16 cellular contexts compared by ENCODE assay signal in the genomic region with DNA sequence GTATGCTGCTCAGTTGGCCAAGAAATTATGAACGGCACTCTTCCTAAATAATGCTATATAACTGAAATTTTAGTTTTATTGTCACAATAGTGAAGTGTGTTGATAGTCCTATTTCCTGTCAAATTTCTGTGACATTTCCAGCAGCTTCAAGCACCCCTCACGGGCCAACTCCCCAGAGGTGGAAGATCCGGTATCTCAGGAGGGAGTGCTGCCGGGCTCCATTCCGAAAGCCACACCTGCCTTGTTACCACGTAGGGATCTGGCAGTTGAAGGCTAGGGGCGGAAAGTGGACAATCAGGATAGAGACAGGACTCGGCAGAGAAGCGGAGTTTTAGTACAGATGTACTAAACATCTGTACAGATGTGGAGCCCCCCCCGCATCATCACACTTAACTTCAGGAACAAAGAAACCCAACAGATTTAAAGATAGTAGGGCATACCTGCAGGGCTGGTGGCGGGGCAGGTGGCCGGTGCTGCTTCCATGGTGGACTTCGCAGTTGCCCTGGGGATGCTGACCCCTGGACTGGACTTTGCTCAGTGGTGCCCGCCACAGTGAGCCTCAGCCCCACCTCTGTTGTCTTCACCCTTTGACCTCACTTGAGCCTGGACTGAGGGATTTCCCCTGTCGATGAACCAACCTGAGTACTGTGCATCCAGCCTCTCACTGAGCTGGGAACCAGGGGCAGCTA. TPM values are rescaled to one million over a fixed set of nuclear protein-coding genes. Genes with fewer than 3 reads are reported as not detected.
DNase-seq lines count a peak whose midpoint lies in the region; ATAC-seq and TF ChIP-seq lines count a peak whose summit lies in the region.
"Had no signal": no experiment of that assay in that cellular context is flagged by ENCODE, and none has a peak within 500 bp of the region (broad histone marks: within the 10 kb centered on the region; RNA-seq: fewer than 3 reads in every experiment).

No MANE protein-coding gene starts in this region.

- no peak overlapping the region for H2AFZ ChIP-seq in neural cell (ENCODE audit: low read depth, low read length)

- H3K36me3 Mint-ChIP-seq in HFFc6 (ENCODE audit: low read depth) = peaks cover 10% of the 10 kb centered on the region; the same call in 1 of the 2 replicates
- no peaks in the 10 kb centered on the region for H3K36me3 Mint-ChIP-seq in activated T-cell treated with anti-CD3 and anti-CD28 coated beads, Interleukin-2, amount 50 U/mL, for 72 hours (ENCODE audit: insufficient read depth in 2 of 2)
- no peaks in the 10 kb centered on the region for H3K36me3 Mint-ChIP-seq in activated naive CD4-positive, alpha-beta T cell treated with anti-CD3 and anti-CD28 coated beads for 36 hours (ENCODE audit: low read depth)

- H3K4me2 ChIP-seq in neural cell (ENCODE audit: low read length) = no peak overlapping the region

- H3K4me3 ChIP-seq in AG04450 (ENCODE audit: low read depth, low read length) = no peak overlapping the region
- H3K4me3 ChIP-seq in neural cell (ENCODE audit: low read length) = peak overlapping the region; percentile 8
- H3K4me3 ChIP-seq: tibial nerve had no signal

- H4K20me1 ChIP-seq in neural cell (ENCODE audit: insufficient read depth) = peaks cover 8% of the 10 kb centered on the region

- no peaks in the 10 kb centered on the region for H3K9me2 ChIP-seq in neural cell (ENCODE audit: insufficient read depth, low read length)

- H3K9me3 ChIP-seq in AG04450 (ENCODE audit: control insufficient read depth, insufficient read depth, low read length) = no peaks in the 10 kb centered on the region
- no peaks in the 10 kb centered on the region for H3K9me3 ChIP-seq in neural cell (ENCODE audit: low read length)
- H3K9me3 ChIP-seq: Caco-2, tibial nerve had no signal

- H3K9ac ChIP-seq in neural cell (ENCODE audit: low read length) = peak overlapping the region; percentile 44

- TF ChIP-seq CTCF in AG04450 (IDR thresholded peaks at IDR 0.05; ENCODE audit: low read depth, low read length) (no peak), HFFc6 (IDR thresholded peaks at IDR 0.05) (no peak), neural cell (IDR thresholded peaks at IDR 0.05; ENCODE audit: poor library complexity, severe bottlenecking) (no peak), GM13976 (IDR thresholded peaks at IDR 0.05; ENCODE audit: borderline replicate concordance, control extremely low read depth, extremely low read depth, insufficient read depth, missing control alignments) (no peak)

- no peak for ATAC-seq in activated T-cell treated with anti-CD3 and anti-CD28 coated beads, Interleukin-2, amount 50 U/mL, for 72 hours (replicated peaks in 1 of 2)

- H3K27me3 ChIP-seq in AG04450 (ENCODE audit: control insufficient read depth, insufficient read depth, low read length) (no peaks in the 10 kb centered on the region), neural cell (ENCODE audit: insufficient read depth, low read depth, low read length) (no peaks in the 10 kb centered on the region)
- H3K27me3 ChIP-seq: tibial nerve had no signal

- POLR2A ChIA-PET in AG04450 (lab: Yijun Ruan, JAX) = no interaction called here

- TF ChIP-seq RAD21 in neural cell (conservative IDR thresholded peaks at IDR 0.05) = no peak

- peaks cover 76% of the 10 kb centered on the region for H3K4me1 Mint-ChIP-seq in HFFc6 (ENCODE audit: low read depth)
- H3K4me1 Mint-ChIP-seq in activated T-cell treated with anti-CD3 and anti-CD28 coated beads, Interleukin-2, amount 50 U/mL, for 72 hours (ENCODE audit: low read depth) = no peaks in the 10 kb centered on the region
- H3K4me1 Mint-ChIP-seq in activated naive CD4-positive, alpha-beta T cell treated with anti-CD3 and anti-CD28 coated beads for 36 hours (ENCODE audit: low read depth) = no peaks in the 10 kb centered on the region

- H3K9me3 Mint-ChIP-seq in HFFc6 = no peaks in the 10 kb centered on the region
- H3K9me3 Mint-ChIP-seq in activated T-cell treated with anti-CD3 and anti-CD28 coated beads, Interleukin-2, amount 50 U/mL, for 72 hours = no peaks in the 10 kb centered on the region
- no peaks in the 10 kb centered on the region for H3K9me3 Mint-ChIP-seq in activated naive CD4-positive, alpha-beta T cell treated with anti-CD3 and anti-CD28 coated beads for 36 hours
- H3K9me3 Mint-ChIP-seq: neural crest cell had no signal

- no peak overlapping the region for H3K4me3 Mint-ChIP-seq in HFFc6
- no peak overlapping the region for H3K4me3 Mint-ChIP-seq in activated T-cell treated with anti-CD3 and anti-CD28 coated beads, Interleukin-2, amount 50 U/mL, for 72 hours
- H3K4me3 Mint-ChIP-seq in activated naive CD4-positive, alpha-beta T cell treated with anti-CD3 and anti-CD28 coated beads for 36 hours = no peak overlapping the region
- H3K4me3 Mint-ChIP-seq: neural crest cell had no signal

- CTCF ChIA-PET in AG04450 (lab: Charles Lee) = no interaction called here
- CTCF ChIA-PET in activated naive CD4-positive, alpha-beta T cell treated with anti-CD3 and anti-CD28 coated beads for 36 hours (lab: Charles Lee) = no interaction called here

- no peaks in the 10 kb centered on the region for H3F3A ChIP-seq in neural cell (ENCODE audit: insufficient read depth, low read length, poor library complexity, severe bottlenecking)

- H3K27me3 Mint-ChIP-seq in HFFc6 (ENCODE audit: insufficient read depth) = no peaks in the 10 kb centered on the region; the same call in none of the 2 replicates
- H3K27me3 Mint-ChIP-seq in activated T-cell treated with anti-CD3 and anti-CD28 coated beads, Interleukin-2, amount 50 U/mL, for 72 hours (ENCODE audit: low read depth) = peaks cover 46% of the 10 kb centered on the region
- H3K27me3 Mint-ChIP-seq in activated naive CD4-positive, alpha-beta T cell treated with anti-CD3 and anti-CD28 coated beads for 36 hours (ENCODE audit: low read depth) = peaks cover 15% of the 10 kb centered on the region

- intact Hi-C loops in activated naive CD4-positive, alpha-beta T cell treated with anti-CD3 and anti-CD28 coated beads for 36 hours (cut with micrococcal nuclease) = no loop called here

- H3K36me3 ChIP-seq in neural cell (ENCODE audit: insufficient read depth, low read length) = no peaks in the 10 kb centered on the region
- H3K36me3 ChIP-seq: tibial nerve had no signal

- in situ Hi-C loops in GM13976 (cut with MboI; ENCODE audit: low sequenced_read_pairs, unreplicated experiment) = no loop called here

- no peak for TF ChIP-seq EP300 in neural cell (conservative IDR thresholded peaks at IDR 0.05; ENCODE audit: poor library complexity, severe bottlenecking)

- H3K27ac ChIP-seq in AG04450 (ENCODE audit: low read depth, low read length) (peak overlapping the region; percentile 34), cingulate gyrus (ENCODE audit: low read depth, low read length) (peak overlapping the region; percentile 70), neural cell (ENCODE audit: low read length) (no peak overlapping the region)

- H3K27ac Mint-ChIP-seq in HFFc6 = peak overlapping the region; percentile 83
- H3K27ac Mint-ChIP-seq in activated T-cell treated with anti-CD3 and anti-CD28 coated beads, Interleukin-2, amount 50 U/mL, for 72 hours = no peak overlapping the region
- H3K27ac Mint-ChIP-seq in activated naive CD4-positive, alpha-beta T cell treated with anti-CD3 and anti-CD28 coated beads for 36 hours = no peak overlapping the region

- DNase-seq in AG04450 (ENCODE audit: low read depth, low spot score) (no peak), HFFc6 (no peak), GM13976 (ENCODE audit: low spot score) (no peak), pons (ENCODE audit: low spot score) (no peak)
- DNase-seq in activated T-cell treated with anti-CD3 and anti-CD28 coated beads, Interleukin-2, amount 50 U/mL, for 72 hours = no peak
- no peak for DNase-seq in activated naive CD4-positive, alpha-beta T cell treated with anti-CD3 and anti-CD28 coated beads for 36 hours
- DNase-seq: activated CD4-positive, alpha-beta T cell treated with anti-CD3 and anti-CD28 coated beads for 4 hours; activated gamma-delta T cell; amniotic stem cell; Caco-2; KG1; NCI-H1930 had no signal

- peaks cover 84% of the 10 kb centered on the region for H3K79me2 ChIP-seq in neural cell (replicated peaks; ENCODE audit: insufficient read depth, low read length)

TF ChIP-seq in neural cell, 6 proteins besides CTCF, POLR2A, EP300 and RAD21 (continues in another document):
- TF ChIP-seq SMC3 (conservative IDR thresholded peaks at IDR 0.05; ENCODE audit: poor library complexity) (no peak), TAF1 (IDR thresholded peaks at IDR 0.05; ENCODE audit: low read depth) (no peak), POLR2AphosphoS5 (IDR thresholded peaks at IDR 0.05) (no peak), MXI1 (conservative IDR thresholded peaks at IDR 0.05; ENCODE audit: poor library complexity, severe bottlenecking) (no peak)
- TF ChIP-seq, protein P1, sequence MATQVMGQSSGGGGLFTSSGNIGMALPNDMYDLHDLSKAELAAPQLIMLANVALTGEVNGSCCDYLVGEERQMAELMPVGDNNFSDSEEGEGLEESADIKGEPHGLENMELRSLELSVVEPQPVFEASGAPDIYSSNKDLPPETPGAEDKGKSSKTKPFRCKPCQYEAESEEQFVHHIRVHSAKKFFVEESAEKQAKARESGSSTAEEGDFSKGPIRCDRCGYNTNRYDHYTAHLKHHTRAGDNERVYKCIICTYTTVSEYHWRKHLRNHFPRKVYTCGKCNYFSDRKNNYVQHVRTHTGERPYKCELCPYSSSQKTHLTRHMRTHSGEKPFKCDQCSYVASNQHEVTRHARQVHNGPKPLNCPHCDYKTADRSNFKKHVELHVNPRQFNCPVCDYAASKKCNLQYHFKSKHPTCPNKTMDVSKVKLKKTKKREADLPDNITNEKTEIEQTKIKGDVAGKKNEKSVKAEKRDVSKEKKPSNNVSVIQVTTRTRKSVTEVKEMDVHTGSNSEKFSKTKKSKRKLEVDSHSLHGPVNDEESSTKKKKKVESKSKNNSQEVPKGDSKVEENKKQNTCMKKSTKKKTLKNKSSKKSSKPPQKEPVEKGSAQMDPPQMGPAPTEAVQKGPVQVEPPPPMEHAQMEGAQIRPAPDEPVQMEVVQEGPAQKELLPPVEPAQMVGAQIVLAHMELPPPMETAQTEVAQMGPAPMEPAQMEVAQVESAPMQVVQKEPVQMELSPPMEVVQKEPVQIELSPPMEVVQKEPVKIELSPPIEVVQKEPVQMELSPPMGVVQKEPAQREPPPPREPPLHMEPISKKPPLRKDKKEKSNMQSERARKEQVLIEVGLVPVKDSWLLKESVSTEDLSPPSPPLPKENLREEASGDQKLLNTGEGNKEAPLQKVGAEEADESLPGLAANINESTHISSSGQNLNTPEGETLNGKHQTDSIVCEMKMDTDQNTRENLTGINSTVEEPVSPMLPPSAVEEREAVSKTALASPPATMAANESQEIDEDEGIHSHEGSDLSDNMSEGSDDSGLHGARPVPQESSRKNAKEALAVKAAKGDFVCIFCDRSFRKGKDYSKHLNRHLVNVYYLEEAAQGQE (IDR thresholded peaks at IDR 0.05; ENCODE audit: borderline replicate concordance) = no peak

RNA-seq across cellular contexts. Expression of gene ASAP2, which starts 22.3 kb away (rescaled TPM):
- polyA plus RNA-seq in AG04450 (2011; rRNA removed) (24.6 and 30.0 TPM in 2 replicates), neural cell (41.0 and 54.6 TPM in 2 replicates)
- 25.1 and 29.1 TPM in 2 replicates for polyA minus RNA-seq in AG04450 (2011; rRNA and poly(A)+ RNA removed)
- 10 to 100 TPM; 31.2 to 37.4 (median 34.3) TPM for total RNA-seq in HFFc6 (2021; fragmentation: NEBNext Ultra II Directional; extraction: Animal tissue kit (Norgen Biotek cat#: 25700))
- polyA minus RNA-seq in neural cell = 74.3 and 91.7 TPM in 2 replicates
- total RNA-seq in activated T-cell treated with anti-CD3 and anti-CD28 coated beads, Interleukin-2, amount 50 U/mL, for 72 hours = under 1 TPM; 0.10 to 0.42 TPM
- total RNA-seq in activated naive CD4-positive, alpha-beta T cell treated with anti-CD3 and anti-CD28 coated beads for 36 hours = under 1 TPM; 0.14 to 0.15 TPM

Comparison
In these comparisons a context has a peak if more than half of its experiments do, and no peak if none do; other contexts are left out.
1. RNA of gene ASAP2, which starts 22.3 kb away (total RNA-seq): 31.2 to 37.4 TPM in HFFc6; 0.10 to 0.42 TPM in activated T-cell treated with anti-CD3 and anti-CD28 coated beads, Interleukin-2, amount 50 U/mL, for 72 hours and 0.14 to 0.15 TPM in activated naive CD4-positive, alpha-beta T cell treated with anti-CD3 and anti-CD28 coated beads for 36 hours; every median in the first group is over 10 times any median in the second.